26 cellular contexts compared by ENCODE assay signal in genomic region chr2:1480671-1481076, GRCh38.
DNase-seq lines count a peak whose midpoint lies in the region; ATAC-seq and TF ChIP-seq lines count a peak whose summit lies in the region.
"Had no signal": no experiment of that assay in that cellular context is flagged by ENCODE, and none has a peak within 500 bp of the region (broad histone marks: within the 10 kb centered on the region; RNA-seq: fewer than 3 reads in every experiment).

No MANE protein-coding gene starts in this region.

- H3K9ac ChIP-seq in PC-3 (ENCODE audit: low read length) = no peak overlapping the region

- H3K9me3 ChIP-seq in PC-3 (ENCODE audit: low read length) (no peaks in the 10 kb centered on the region), left lung (no peaks in the 10 kb centered on the region), spleen (peaks cover 0 to 8% (median 0%) of the 10 kb centered on the region in 8 donors), body of pancreas (no peaks in the 10 kb centered on the region), psoas muscle (no peaks in the 10 kb centered on the region)
- H3K9me3 ChIP-seq: heart left ventricle had no signal

- no peaks in the 10 kb centered on the region for H3K79me2 ChIP-seq in PC-3 (ENCODE audit: low read length)

- no peaks in the 10 kb centered on the region for H3F3A ChIP-seq in PC-3 (ENCODE audit: low read length, unreplicated experiment)

- no peak overlapping the region for H3K4me2 ChIP-seq in PC-3 (ENCODE audit: low read length)
- H3K4me2 ChIP-seq: PC-9 had no signal

- H4K20me1 ChIP-seq in PC-3 (ENCODE audit: low read length) = no peaks in the 10 kb centered on the region

- peaks cover 60% of the 10 kb centered on the region for H3K27me3 ChIP-seq in PC-3 (ENCODE audit: low read length)
- peaks cover 0 to 16% of the 10 kb centered on the region in 2 donors for H3K27me3 ChIP-seq in left lung
- H3K27me3 ChIP-seq in spleen (replicated peaks in 1 of 7) = peaks cover 0 to 5% (median 0%) of the 10 kb centered on the region in 7 donors
- no peaks in the 10 kb centered on the region for H3K27me3 ChIP-seq in body of pancreas
- peaks cover 0 to 2% (median 0%) of the 10 kb centered on the region in 3 donors for H3K27me3 ChIP-seq in psoas muscle (ENCODE audit: insufficient read depth in 3 of 3, low read length in 2 of 3)
- H3K27me3 ChIP-seq: foreskin keratinocyte had no signal

- no peaks in the 10 kb centered on the region for H3K9me2 ChIP-seq in PC-3 (replicated peaks; ENCODE audit: low read length)

- TF ChIP-seq CTCF in PC-3 (conservative IDR thresholded peaks at IDR 0.05; ENCODE audit: low read depth, low read length) (no peak), left lung (IDR thresholded peaks at IDR 0.05) (no peak), spleen (IDR thresholded peaks at IDR 0.05 in 8 of 11, conservative IDR thresholded peaks at IDR 0.05 in 3 of 11) (no peak), body of pancreas (IDR thresholded peaks at IDR 0.05) (no peak), psoas muscle (IDR thresholded peaks at IDR 0.05) (no peak)

- CTCF ChIA-PET in PC-3 (lab: Charles Lee) = no interaction called here

- TF ChIP-seq POLR2A in spleen (IDR thresholded peaks at IDR 0.05) (no peak), body of pancreas (IDR thresholded peaks at IDR 0.05) (no peak)

- H3K27ac ChIP-seq in PC-3 (ENCODE audit: low read length) (no peak overlapping the region), left lung (no peak overlapping the region), spleen (peak overlapping the region in 1 of 8 donors; percentile 8), body of pancreas (no peak overlapping the region), psoas muscle (no peak overlapping the region)
- H3K27ac ChIP-seq: foreskin keratinocyte, heart left ventricle, PC-9, VCaP had no signal

- BruUV-seq in PC-3 (replicated peaks; lab: Mats Ljungman, UMichigan) = no TSS peak

- DNase-seq in GM03348 (ENCODE audit: low spot score) = peak; percentile 49
- no peak for DNase-seq in PC-3
- peak in 1 of 2 donors; percentile 50 for DNase-seq in left lung
- peak; percentile 49 for DNase-seq in spleen
- no peak for DNase-seq in body of pancreas
- DNase-seq in psoas muscle = no peak
- DNase-seq: activated CD4-positive, alpha-beta T cell treated with anti-CD3 and anti-CD28 coated beads for 48 hours; activated CD8-positive, alpha-beta memory T cell treated with anti-CD3 and anti-CD28 coated beads, Interleukin-2, amount 10 ng/mL, durations not matched to agents 7 days and 5 days; activated naive CD4-positive, alpha-beta T cell treated with anti-CD3 and anti-CD28 coated beads, Interleukin-2, amount 50 U/mL, for 16 hours; Calu3; cortex of kidney; effector memory CD8-positive, alpha-beta T cell; foreskin keratinocyte; GOT3; NCI-H1092 treated with DMSO at 0.1 percent for 48 hours; NCI-H187 treated with DMSO at 0.1 percent for 48 hours; NCI-H524; NK-92 treated with Interleukin-12 subunit alpha and Interleukin-12 subunit beta, amount 100 ng/mL, for 24 hours; nucleus accumbens; PC-9; retina; SHP77 treated with DMSO at 0.1 percent for 48 hours had no signal

- H3K4me3 ChIP-seq in PC-3 (ENCODE audit: low read length) (no peak overlapping the region), left lung (no peak overlapping the region), spleen (no peak overlapping the region), body of pancreas (no peak overlapping the region), psoas muscle (no peak overlapping the region)
- H3K4me3 ChIP-seq: heart left ventricle, PC-9 had no signal

- 81 to 88% (median 86%) methylated on average over 13 of the region's 13 CpGs for WGBS in spleen, 5 donors
- 72 to 79% methylated on average over 12 to 13 of the region's 13 CpGs for WGBS in body of pancreas, 2 donors
- WGBS in psoas muscle, 3 donors = 71 to 75% (median 72%) methylated on average over 13 of the region's 13 CpGs

- H3K4me1 ChIP-seq in PC-3 (ENCODE audit: insufficient read depth, low read length) = no peaks in the 10 kb centered on the region
- H3K4me1 ChIP-seq in left lung = no peaks in the 10 kb centered on the region
- H3K4me1 ChIP-seq in spleen = peaks cover 0 to 2% (median 0%) of the 10 kb centered on the region in 6 donors
- H3K4me1 ChIP-seq in body of pancreas = no peaks in the 10 kb centered on the region
- no peaks in the 10 kb centered on the region for H3K4me1 ChIP-seq in psoas muscle
- H3K4me1 ChIP-seq: foreskin keratinocyte, heart left ventricle had no signal

- intact Hi-C loops in PC-3 (cut with micrococcal nuclease) = no loop called here
- intact Hi-C loops in left lung (cut with DNase I) = no loop called here
- intact Hi-C loops in spleen (cut with DNase I; ENCODE audit: low total_unique reads) = no loop called here
- intact Hi-C loops in body of pancreas (cut with DNase I) = no loop called here
- intact Hi-C loops in psoas muscle (cut with DNase I) = no loop called here

- POLR2A ChIA-PET in PC-3 (lab: Charles Lee; ENCODE audit: unreplicated experiment) = no interaction called here

- no peak overlapping the region for H2AFZ ChIP-seq in PC-3 (ENCODE audit: low read length)
- H2AFZ ChIP-seq: PC-9 had no signal

- no peaks in the 10 kb centered on the region for H3K36me3 ChIP-seq in PC-3 (ENCODE audit: low read depth, low read length)
- no peaks in the 10 kb centered on the region for H3K36me3 ChIP-seq in left lung
- H3K36me3 ChIP-seq in spleen = peaks cover 0 to 40% (median 0%) of the 10 kb centered on the region in 6 donors
- no peaks in the 10 kb centered on the region for H3K36me3 ChIP-seq in body of pancreas (replicated peaks in 1 of 2; ENCODE audit: insufficient read depth in 1 of 2, low read depth in 2 of 2)
- no peaks in the 10 kb centered on the region for H3K36me3 ChIP-seq in psoas muscle (ENCODE audit: insufficient read depth in 1 of 2, low read depth in 1 of 2)

- ATAC-seq in PC-3 = peak; percentile 20; the same call in 1 of the 2 replicates
- peak; percentile 70 for ATAC-seq in left lung
- no peak for ATAC-seq in HG02852 (IDR thresholded peaks at IDR 0.05; ENCODE audit: unreplicated experiment)
- ATAC-seq in body of pancreas = no peak
- no peak for ATAC-seq in psoas muscle
- ATAC-seq: activated CD8-positive, alpha-beta memory T cell treated with anti-CD3 and anti-CD28 coated beads, Interleukin-2, amount 10 ng/mL, durations not matched to agents 7 days and 5 days; effector memory CD8-positive, alpha-beta T cell; esophagus mucosa; foreskin keratinocyte had no signal

Comparison
In these comparisons a context has a peak if more than half of its experiments do, and no peak if none do; other contexts are left out.
1. DNase-seq: peak in GM03348 (single experiment) and spleen (single experiment); none in PC-3 (single experiment), body of pancreas (0 of 4) and psoas muscle (0 of 2).
2. ATAC-seq: peak in PC-3 (single experiment) and left lung (single experiment); none in HG02852 (single experiment), body of pancreas (single experiment) and psoas muscle (0 of 4).